Comparison of ENCODE assay signal across 1 cellular context in genomic region chr20:35743693-35744491, GRCh38.
TF ChIP-seq lines count a peak whose summit lies in the region.

No MANE protein-coding gene starts in this region.

TF ChIP-seq in HepG2, 621 proteins besides CTCF, POLR2A, EP300 and RAD21 (continues in another document):
- TF ChIP-seq, protein P1, sequence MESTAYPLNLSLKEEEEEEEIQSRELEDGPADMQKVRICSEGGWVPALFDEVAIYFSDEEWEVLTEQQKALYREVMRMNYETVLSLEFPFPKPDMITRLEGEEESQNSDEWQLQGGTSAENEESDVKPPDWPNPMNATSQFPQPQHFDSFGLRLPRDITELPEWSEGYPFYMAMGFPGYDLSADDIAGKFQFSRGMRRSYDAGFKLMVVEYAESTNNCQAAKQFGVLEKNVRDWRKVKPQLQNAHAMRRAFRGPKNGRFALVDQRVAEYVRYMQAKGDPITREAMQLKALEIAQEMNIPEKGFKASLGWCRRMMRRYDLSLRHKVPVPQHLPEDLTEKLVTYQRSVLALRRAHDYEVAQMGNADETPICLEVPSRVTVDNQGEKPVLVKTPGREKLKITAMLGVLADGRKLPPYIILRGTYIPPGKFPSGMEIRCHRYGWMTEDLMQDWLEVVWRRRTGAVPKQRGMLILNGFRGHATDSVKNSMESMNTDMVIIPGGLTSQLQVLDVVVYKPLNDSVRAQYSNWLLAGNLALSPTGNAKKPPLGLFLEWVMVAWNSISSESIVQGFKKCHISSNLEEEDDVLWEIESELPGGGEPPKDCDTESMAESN (CRISPR knock-in tag; conservative IDR thresholded peaks at IDR 0.05) = no peak
- TF ChIP-seq SMC3 (IDR thresholded peaks at IDR 0.05; ENCODE audit: low read length) = no peak
- TF ChIP-seq CENPX (CRISPR knock-in tag; IDR thresholded peaks at IDR 0.05) = no peak
- TF ChIP-seq, protein P2, sequence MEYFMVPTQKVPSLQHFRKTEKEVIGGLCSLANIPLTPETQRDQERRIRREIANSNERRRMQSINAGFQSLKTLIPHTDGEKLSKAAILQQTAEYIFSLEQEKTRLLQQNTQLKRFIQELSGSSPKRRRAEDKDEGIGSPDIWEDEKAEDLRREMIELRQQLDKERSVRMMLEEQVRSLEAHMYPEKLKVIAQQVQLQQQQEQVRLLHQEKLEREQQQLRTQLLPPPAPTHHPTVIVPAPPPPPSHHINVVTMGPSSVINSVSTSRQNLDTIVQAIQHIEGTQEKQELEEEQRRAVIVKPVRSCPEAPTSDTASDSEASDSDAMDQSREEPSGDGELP (IDR thresholded peaks at IDR 0.05; ENCODE audit: borderline replicate concordance, low read depth) = no peak
- TF ChIP-seq ZFP36 (IDR thresholded peaks at IDR 0.05; ENCODE audit: borderline replicate concordance, low read depth, low read length, partially characterized antibody) = no peak
- TF ChIP-seq KDM6A (CRISPR knock-in tag; IDR thresholded peaks at IDR 0.05; ENCODE audit: low read depth) = no peak
- TF ChIP-seq SETDB1 (CRISPR knock-in tag; IDR thresholded peaks at IDR 0.05; ENCODE audit: borderline replicate concordance) = no peak
- peak; percentile 71 to 89 for TF ChIP-seq MAFK (conservative IDR thresholded peaks at IDR 0.05 in 1 of 2, IDR thresholded peaks at IDR 0.05 in 1 of 2; ENCODE audit: low read length in 2 of 2)
- no peak for TF ChIP-seq HMGA1 (CRISPR knock-in tag; conservative IDR thresholded peaks at IDR 0.05)
- peak; percentile 38 for TF ChIP-seq SAP130 (CRISPR knock-in tag; IDR thresholded peaks at IDR 0.05; ENCODE audit: low read depth)
- 0 out of 2 replicates have a peak, but pooled peaks have one; percentile 55 for TF ChIP-seq SMAD9 (CRISPR knock-in tag; IDR thresholded peaks at IDR 0.05)
- 0 out of 2 replicates have a peak, but pooled peaks have one; percentile 41 for TF ChIP-seq NCOA1 (CRISPR knock-in tag; IDR thresholded peaks at IDR 0.05)
- no peak for TF ChIP-seq HNRNPL (IDR thresholded peaks at IDR 0.05; ENCODE audit: low read depth, low read length)
- TF ChIP-seq TCF12 (IDR thresholded peaks at IDR 0.05) = no peak
- TF ChIP-seq TCF12 (CRISPR knock-in tag; IDR thresholded peaks at IDR 0.05) = 0 out of 2 replicates have a peak, but pooled peaks have one; percentile 56
- no peak for TF ChIP-seq ZFP62 (CRISPR knock-in tag; IDR thresholded peaks at IDR 0.05)
- TF ChIP-seq ZNF879 (CRISPR knock-in tag; IDR thresholded peaks at IDR 0.05) = no peak
- no peak for TF ChIP-seq ZNF557 (CRISPR knock-in tag; IDR thresholded peaks at IDR 0.05)
- peak; percentile 50; the same call in 1 of the 2 replicates for TF ChIP-seq NR2C2 (CRISPR knock-in tag; IDR thresholded peaks at IDR 0.05; ENCODE audit: borderline replicate concordance)
- peak; percentile 91; the same call in 1 of the 2 replicates for TF ChIP-seq KAT7 (CRISPR knock-in tag; IDR thresholded peaks at IDR 0.05; ENCODE audit: borderline replicate concordance)
- peak; percentile 19; the same call in 1 of the 2 replicates for TF ChIP-seq ZMYM4 (CRISPR knock-in tag; IDR thresholded peaks at IDR 0.05)
- TF ChIP-seq, protein P3, sequence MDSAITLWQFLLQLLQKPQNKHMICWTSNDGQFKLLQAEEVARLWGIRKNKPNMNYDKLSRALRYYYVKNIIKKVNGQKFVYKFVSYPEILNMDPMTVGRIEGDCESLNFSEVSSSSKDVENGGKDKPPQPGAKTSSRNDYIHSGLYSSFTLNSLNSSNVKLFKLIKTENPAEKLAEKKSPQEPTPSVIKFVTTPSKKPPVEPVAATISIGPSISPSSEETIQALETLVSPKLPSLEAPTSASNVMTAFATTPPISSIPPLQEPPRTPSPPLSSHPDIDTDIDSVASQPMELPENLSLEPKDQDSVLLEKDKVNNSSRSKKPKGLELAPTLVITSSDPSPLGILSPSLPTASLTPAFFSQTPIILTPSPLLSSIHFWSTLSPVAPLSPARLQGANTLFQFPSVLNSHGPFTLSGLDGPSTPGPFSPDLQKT (CRISPR knock-in tag; IDR thresholded peaks at IDR 0.05; ENCODE audit: borderline replicate concordance) = no peak
- peak; percentile 73 for TF ChIP-seq ZNF883 (CRISPR knock-in tag; IDR thresholded peaks at IDR 0.05; ENCODE audit: not compliant biosample characterization)
- 0 out of 2 replicates have a peak, but pooled peaks have one; percentile 6 for TF ChIP-seq HMG20B (CRISPR knock-in tag; conservative IDR thresholded peaks at IDR 0.05)
- TF ChIP-seq RCOR2 (CRISPR knock-in tag; IDR thresholded peaks at IDR 0.05) = peak; percentile 55; the same call in 1 of the 2 replicates
- TF ChIP-seq DDIT3 (CRISPR knock-in tag; IDR thresholded peaks at IDR 0.05) = no peak
- TF ChIP-seq GATA4 (IDR thresholded peaks at IDR 0.05; ENCODE audit: borderline replicate concordance, low read depth) = no peak
- TF ChIP-seq ZNF432 (CRISPR knock-in tag; IDR thresholded peaks at IDR 0.05; ENCODE audit: borderline replicate concordance) = no peak
- no peak for TF ChIP-seq STAT5B (CRISPR knock-in tag; IDR thresholded peaks at IDR 0.05)
- TF ChIP-seq ZNF136 (CRISPR knock-in tag; IDR thresholded peaks at IDR 0.05; ENCODE audit: low read depth) = peak; percentile 61
- no peak for TF ChIP-seq HHEX (CRISPR knock-in tag; IDR thresholded peaks at IDR 0.05)
- TF ChIP-seq CEBPZ (IDR thresholded peaks at IDR 0.05; ENCODE audit: low read length) = no peak
- TF ChIP-seq HNF1B (CRISPR knock-in tag; IDR thresholded peaks at IDR 0.05) = no peak
- TF ChIP-seq KDM5B (CRISPR knock-in tag; IDR thresholded peaks at IDR 0.05; ENCODE audit: borderline replicate concordance) = no peak
- TF ChIP-seq REPIN1 (CRISPR knock-in tag; IDR thresholded peaks at IDR 0.05; ENCODE audit: borderline replicate concordance, low read depth) = no peak
- no peak for TF ChIP-seq ZNF703 (CRISPR knock-in tag; IDR thresholded peaks at IDR 0.05; ENCODE audit: borderline replicate concordance)
- no peak for TF ChIP-seq DRAP1 (CRISPR knock-in tag; IDR thresholded peaks at IDR 0.05)
- TF ChIP-seq ZNF616 (CRISPR knock-in tag; IDR thresholded peaks at IDR 0.05; ENCODE audit: low read depth) = no peak
- TF ChIP-seq PRDM4 (CRISPR knock-in tag; IDR thresholded peaks at IDR 0.05; ENCODE audit: borderline replicate concordance) = no peak
- TF ChIP-seq PRPF4 (IDR thresholded peaks at IDR 0.05; ENCODE audit: low read depth, low read length, poor library complexity, severe bottlenecking) = no peak
- TF ChIP-seq, protein P4, sequence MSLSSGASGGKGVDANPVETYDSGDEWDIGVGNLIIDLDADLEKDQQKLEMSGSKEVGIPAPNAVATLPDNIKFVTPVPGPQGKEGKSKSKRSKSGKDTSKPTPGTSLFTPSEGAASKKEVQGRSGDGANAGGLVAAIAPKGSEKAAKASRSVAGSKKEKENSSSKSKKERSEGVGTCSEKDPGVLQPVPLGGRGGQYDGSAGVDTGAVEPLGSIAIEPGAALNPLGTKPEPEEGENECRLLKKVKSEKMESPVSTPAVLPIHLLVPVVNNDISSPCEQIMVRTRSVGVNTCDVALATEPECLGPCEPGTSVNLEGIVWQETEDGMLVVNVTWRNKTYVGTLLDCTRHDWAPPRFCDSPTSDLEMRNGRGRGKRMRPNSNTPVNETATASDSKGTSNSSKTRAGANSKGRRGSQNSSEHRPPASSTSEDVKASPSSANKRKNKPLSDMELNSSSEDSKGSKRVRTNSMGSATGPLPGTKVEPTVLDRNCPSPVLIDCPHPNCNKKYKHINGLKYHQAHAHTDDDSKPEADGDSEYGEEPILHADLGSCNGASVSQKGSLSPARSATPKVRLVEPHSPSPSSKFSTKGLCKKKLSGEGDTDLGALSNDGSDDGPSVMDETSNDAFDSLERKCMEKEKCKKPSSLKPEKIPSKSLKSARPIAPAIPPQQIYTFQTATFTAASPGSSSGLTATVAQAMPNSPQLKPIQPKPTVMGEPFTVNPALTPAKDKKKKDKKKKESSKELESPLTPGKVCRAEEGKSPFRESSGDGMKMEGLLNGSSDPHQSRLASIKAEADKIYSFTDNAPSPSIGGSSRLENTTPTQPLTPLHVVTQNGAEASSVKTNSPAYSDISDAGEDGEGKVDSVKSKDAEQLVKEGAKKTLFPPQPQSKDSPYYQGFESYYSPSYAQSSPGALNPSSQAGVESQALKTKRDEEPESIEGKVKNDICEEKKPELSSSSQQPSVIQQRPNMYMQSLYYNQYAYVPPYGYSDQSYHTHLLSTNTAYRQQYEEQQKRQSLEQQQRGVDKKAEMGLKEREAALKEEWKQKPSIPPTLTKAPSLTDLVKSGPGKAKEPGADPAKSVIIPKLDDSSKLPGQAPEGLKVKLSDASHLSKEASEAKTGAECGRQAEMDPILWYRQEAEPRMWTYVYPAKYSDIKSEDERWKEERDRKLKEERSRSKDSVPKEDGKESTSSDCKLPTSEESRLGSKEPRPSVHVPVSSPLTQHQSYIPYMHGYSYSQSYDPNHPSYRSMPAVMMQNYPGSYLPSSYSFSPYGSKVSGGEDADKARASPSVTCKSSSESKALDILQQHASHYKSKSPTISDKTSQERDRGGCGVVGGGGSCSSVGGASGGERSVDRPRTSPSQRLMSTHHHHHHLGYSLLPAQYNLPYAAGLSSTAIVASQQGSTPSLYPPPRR (CRISPR knock-in tag; IDR thresholded peaks at IDR 0.05; ENCODE audit: borderline replicate concordance) = no peak
- TF ChIP-seq KDM4B (CRISPR knock-in tag; IDR thresholded peaks at IDR 0.05) = no peak
- TF ChIP-seq THAP8 (CRISPR knock-in tag; IDR thresholded peaks at IDR 0.05; ENCODE audit: borderline replicate concordance) = no peak
- TF ChIP-seq MED8 (CRISPR knock-in tag; IDR thresholded peaks at IDR 0.05; ENCODE audit: insufficient replicate concordance) = no peak
- TF ChIP-seq SP140L (CRISPR knock-in tag; IDR thresholded peaks at IDR 0.05; ENCODE audit: borderline replicate concordance) = no peak
- no peak for TF ChIP-seq ARID2 (CRISPR knock-in tag; IDR thresholded peaks at IDR 0.05; ENCODE audit: borderline replicate concordance)
- TF ChIP-seq DMAP1 (CRISPR knock-in tag; IDR thresholded peaks at IDR 0.05) = 0 out of 2 replicates have a peak, but pooled peaks have one; percentile 47
- TF ChIP-seq ZNF446 (CRISPR knock-in tag; IDR thresholded peaks at IDR 0.05) = no peak
